30 cellular contexts compared by ENCODE assay signal in genomic region chr12:67820694-67821093, GRCh38.
"Had no signal": no experiment of that assay in that cellular context is flagged by ENCODE, and none has a peak within 500 bp of the region (broad histone marks: within the 10 kb centered on the region; RNA-seq: fewer than 3 reads in every experiment).

No MANE protein-coding gene starts in this region.

- H3K4me1 ChIP-seq: Peyer's patch, SJSA1 had no signal

- ATAC-seq: activated CD8-positive, alpha-beta T cell treated with anti-CD3 and anti-CD28 coated beads for 36 hours; activated T-cell treated with anti-CD3 and anti-CD28 coated beads, Interleukin-2, amount 50 U/mL, for 72 hours; activated T-helper 17 cell treated with anti-CD3 and anti-CD28 coated beads, Interleukin-2, amount 50 U/mL, for 72 hours; PC-3 had no signal

- DNase-seq: activated CD4-positive, alpha-beta T cell treated with anti-CD3 and anti-CD28 coated beads, Interleukin-2, amount 10 ng/mL, durations not matched to agents 24 days and 14 days; activated CD4-positive, alpha-beta T cell treated with anti-CD3 and anti-CD28 coated beads, Interleukin-2, amount 50 U/mL, for 4 hours; activated CD8-positive, alpha-beta T cell treated with anti-CD3 and anti-CD28 coated beads for 36 hours; activated effector memory CD4-positive, alpha-beta T cell treated with anti-CD3 and anti-CD28 coated beads, Interleukin-2, amount 50 U/mL, for 16 hours; activated naive CD4-positive, alpha-beta T cell; activated naive CD4-positive, alpha-beta T cell treated with anti-CD3 and anti-CD28 coated beads, Interleukin-2, amount 50 U/mL, for 16 hours; activated naive CD8-positive, alpha-beta T cell treated with anti-CD3 and anti-CD28 coated beads for 36 hours; activated T-cell treated with anti-CD3 and anti-CD28 coated beads, Interleukin-2, amount 50 U/mL, for 1 hour; activated T-cell treated with anti-CD3 and anti-CD28 coated beads, Interleukin-2, amount 50 U/mL, for 72 hours; amniotic stem cell; aorta; Karpas-422; NCI-H1048; NCI-H1105 treated with DMSO at 0.1 percent for 48 hours; NCI-H1436; NCI-H1694; NCI-H1930; NCI-H345; NCI-H510A; NCI-H526; NCI-H748 treated with DMSO at 0.1 percent for 48 hours; NK-92 treated with Interleukin-12 subunit alpha and Interleukin-12 subunit beta, amount 100 ng/mL, for 24 hours; PC-3; Peyer's patch; RPMI8226; SHP77 treated with DMSO at 0.1 percent for 48 hours; SK-N-SH had no signal

- H3K36me3 ChIP-seq: cardiac muscle cell, Peyer's patch, SJSA1 had no signal

- H3K4me3 ChIP-seq: cardiac muscle cell, Peyer's patch, SJSA1 had no signal

- H3K27ac ChIP-seq: cardiac muscle cell, Peyer's patch, SJSA1 had no signal

- H3K9ac ChIP-seq: SK-N-SH had no signal

- H3K9me3 ChIP-seq: SJSA1 had no signal

- H3K27me3 ChIP-seq: cardiac muscle cell, Peyer's patch, SJSA1 had no signal

- H3K4me2 ChIP-seq: SK-N-SH had no signal
